In the genomic region with DNA sequence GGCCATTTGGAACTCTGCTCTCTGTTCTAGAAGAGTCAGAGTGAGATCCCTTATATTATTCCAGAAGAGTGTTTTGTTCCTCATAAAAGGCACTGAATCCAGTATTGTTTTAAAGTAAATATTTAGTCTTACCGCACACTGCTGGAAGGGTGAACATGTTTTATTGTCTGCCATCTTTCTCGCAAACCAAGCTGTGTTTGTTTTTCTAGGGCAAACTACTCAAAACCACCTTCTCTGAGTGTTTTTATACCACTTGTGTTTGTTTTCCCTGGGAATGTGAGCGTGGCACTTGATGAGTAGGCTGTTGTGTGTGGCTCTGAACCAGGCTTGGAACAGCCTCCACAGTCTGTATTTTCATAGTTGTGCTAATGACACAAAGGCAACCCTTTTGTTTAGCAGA, we compare ENCODE assay signal across 16 cellular contexts.
DNase-seq lines count a peak whose midpoint lies in the region; ATAC-seq and TF ChIP-seq lines count a peak whose summit lies in the region.
"Had no signal": no experiment of that assay in that cellular context is flagged by ENCODE, and none has a peak within 500 bp of the region (broad histone marks: within the 10 kb centered on the region; RNA-seq: fewer than 3 reads in every experiment).

No MANE protein-coding gene starts in this region.

- TF ChIP-seq POLR2A in adrenal gland (IDR thresholded peaks at IDR 0.05): no peak

- no peaks in the 10 kb centered on the region for H3K36me3 Mint-ChIP-seq in Calu3 (ENCODE audit: insufficient read depth, unreplicated experiment)
- H3K36me3 Mint-ChIP-seq: activated naive CD8-positive, alpha-beta T cell treated with anti-CD3 and anti-CD28 coated beads, Interleukin-2, amount 10 ng/mL, durations not matched to agents 7 days and 5 days had no signal

- H3K4me1 Mint-ChIP-seq in Calu3 (ENCODE audit: low read depth, unreplicated experiment): no peaks in the 10 kb centered on the region
- H3K4me1 Mint-ChIP-seq: activated naive CD8-positive, alpha-beta T cell treated with anti-CD3 and anti-CD28 coated beads, Interleukin-2, amount 10 ng/mL, durations not matched to agents 7 days and 5 days; stimulated activated naive CD8-positive, alpha-beta T cell treated with anti-CD3 and anti-CD28 coated beads, Interleukin-15, amount 100 ng/mL, for 72 hours had no signal

- TF ChIP-seq CTCF in Calu3 (IDR thresholded peaks at IDR 0.05; ENCODE audit: unreplicated experiment) (no peak), adrenal gland (IDR thresholded peaks at IDR 0.05) (no peak)

- no peak overlapping the region for H3K27ac Mint-ChIP-seq in Calu3 (ENCODE audit: unreplicated experiment)
- H3K27ac Mint-ChIP-seq: activated naive CD8-positive, alpha-beta T cell treated with anti-CD3 and anti-CD28 coated beads, Interleukin-2, amount 10 ng/mL, durations not matched to agents 7 days and 5 days; stimulated activated naive CD8-positive, alpha-beta T cell treated with anti-CD3 and anti-CD28 coated beads, Interleukin-15, amount 100 ng/mL, for 72 hours had no signal

- H3K4me3 ChIP-seq in adrenal gland: no peak overlapping the region

- H3K4me3 Mint-ChIP-seq in Calu3 (ENCODE audit: low read depth, unreplicated experiment): no peak overlapping the region
- H3K4me3 Mint-ChIP-seq: activated naive CD8-positive, alpha-beta T cell treated with anti-CD3 and anti-CD28 coated beads, Interleukin-2, amount 10 ng/mL, durations not matched to agents 7 days and 5 days; stimulated activated naive CD8-positive, alpha-beta T cell treated with anti-CD3 and anti-CD28 coated beads, Interleukin-15, amount 100 ng/mL, for 72 hours had no signal

- no peaks in the 10 kb centered on the region for H3K27me3 Mint-ChIP-seq in Calu3 (ENCODE audit: unreplicated experiment)

- no peaks in the 10 kb centered on the region for H3K36me3 ChIP-seq in adrenal gland (replicated peaks in 1 of 2)

- no peak overlapping the region for H3K27ac ChIP-seq in adrenal gland
- H3K27ac ChIP-seq: foreskin keratinocyte, KMS-11 had no signal

- no peaks in the 10 kb centered on the region for H3K27me3 ChIP-seq in adrenal gland
- H3K27me3 ChIP-seq: foreskin keratinocyte had no signal

- H3K9me3 Mint-ChIP-seq in Calu3 (ENCODE audit: low read depth, unreplicated experiment): no peaks in the 10 kb centered on the region
- H3K9me3 Mint-ChIP-seq: activated naive CD8-positive, alpha-beta T cell treated with anti-CD3 and anti-CD28 coated beads, Interleukin-2, amount 10 ng/mL, durations not matched to agents 7 days and 5 days had no signal

- H3K4me1 ChIP-seq in adrenal gland (replicated peaks in 1 of 2): no peaks in the 10 kb centered on the region
- H3K4me1 ChIP-seq: foreskin keratinocyte had no signal

- CTCF ChIA-PET in Calu3 (lab: Charles Lee): no interaction called here

- peak; percentile 79 for DNase-seq in DMS79 (lab: John Stamatoyannopoulos, UW)
- DNase-seq in NCI-H1930 (lab: John Stamatoyannopoulos, UW): peak; percentile 41 to 78
- peak; percentile 39 for DNase-seq in SHP77 treated with DMSO at 0.1 percent for 48 hours (lab: John Stamatoyannopoulos, UW)
- peak; percentile 47 for DNase-seq in medulla oblongata (ENCODE audit: extremely low spot score)
- no peak for DNase-seq in activated CD4-positive, alpha-beta T cell treated with anti-CD3 and anti-CD28 coated beads for 1 hour
- DNase-seq in Calu3: no peak
- DNase-seq in adrenal gland: no peak
- DNase-seq: activated naive CD8-positive, alpha-beta T cell treated with anti-CD3 and anti-CD28 coated beads, Interleukin-2, amount 10 ng/mL, durations not matched to agents 7 days and 5 days; foreskin keratinocyte; islet precursor cell; NK-92 treated with Interleukin-12 subunit alpha and Interleukin-12 subunit beta, amount 100 ng/mL, for 24 hours; right cardiac atrium; SK-N-SH; stimulated activated naive CD8-positive, alpha-beta T cell treated with anti-CD3 and anti-CD28 coated beads, Interleukin-15, amount 100 ng/mL, for 72 hours had no signal

- no peaks in the 10 kb centered on the region for H3K9me3 ChIP-seq in adrenal gland (replicated peaks in 1 of 3)
- H3K9me3 ChIP-seq: SK-N-SH had no signal

- WGBS in adrenal gland, 4 donors: 85 to 90% (median 88%) methylated on average over 3 of the region's 3 CpGs

- intact Hi-C loops in Calu3 (cut with micrococcal nuclease; ENCODE audit: unreplicated experiment) (no loop called here), adrenal gland (cut with DNase I) (no loop called here)

- no peak for ATAC-seq in HG03571 (IDR thresholded peaks at IDR 0.05; ENCODE audit: unreplicated experiment)
- ATAC-seq: foreskin keratinocyte; right cardiac atrium; stimulated activated naive CD8-positive, alpha-beta T cell treated with anti-CD3 and anti-CD28 coated beads, Interleukin-15, amount 100 ng/mL, for 72 hours had no signal

- no TSS peak for BruUV-seq in Calu3 (replicated peaks; lab: Mats Ljungman, UMichigan)

Comparison
In these comparisons a context has a peak if more than half of its experiments do, and no peak if none do; other contexts are left out.
1. DNase-seq: peak in DMS79 (single experiment), NCI-H1930 (2 of 2), SHP77 treated with DMSO at 0.1 percent for 48 hours (single experiment) and medulla oblongata (single experiment); none in activated CD4-positive, alpha-beta T cell treated with anti-CD3 and anti-CD28 coated beads for 1 hour (single experiment), Calu3 (single experiment) and adrenal gland (0 of 7).